Comparison of ENCODE assay signal across 23 cellular contexts in the genomic region with DNA sequence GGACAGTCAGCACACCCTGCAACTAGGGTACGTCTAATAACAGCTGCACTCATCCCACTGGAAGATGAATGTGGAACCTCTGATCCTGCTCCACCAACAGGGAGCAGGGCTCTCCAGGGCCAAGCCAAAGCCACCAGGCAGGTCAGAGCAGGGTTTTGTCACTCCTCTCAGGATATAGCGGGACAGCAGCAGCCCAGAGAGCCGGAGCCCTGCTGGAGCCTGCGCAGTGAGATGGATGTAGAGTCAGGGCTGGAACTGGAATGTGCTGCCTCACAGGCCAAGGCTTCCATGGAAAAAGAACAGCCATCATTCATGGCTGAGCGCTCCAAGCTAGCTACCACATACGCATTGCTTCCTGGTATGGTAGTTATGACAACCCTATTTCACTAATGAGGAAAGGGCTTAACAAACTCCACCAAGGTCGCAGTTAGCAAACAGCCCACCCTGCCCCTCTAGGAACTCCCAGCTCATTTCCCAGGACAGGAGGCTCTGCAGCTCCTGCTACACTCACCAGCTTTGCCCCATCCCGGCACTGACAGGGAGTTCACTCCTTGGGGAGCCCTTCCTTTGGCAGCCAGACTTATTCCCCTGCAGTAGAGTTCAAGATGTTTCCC.
A peak's percentile ranks its signal among the peaks of the same experiment; 100 is the strongest.
DNase-seq lines count a peak whose midpoint lies in the region; ATAC-seq and TF ChIP-seq lines count a peak whose summit lies in the region.
"Had no signal": no experiment of that assay in that cellular context is flagged by ENCODE, and none has a peak within 500 bp of the region (broad histone marks: within the 10 kb centered on the region; RNA-seq: fewer than 3 reads in every experiment).

No MANE protein-coding gene starts in this region.

- ATAC-seq in IMR-90 (ENCODE audit: low read depth), result peak; percentile 31; the same call in 1 of the 2 replicates
- ATAC-seq in lower lobe of right lung, result no peak
- no peak for ATAC-seq in GM21381 (IDR thresholded peaks at IDR 0.05; ENCODE audit: unreplicated experiment)
- ATAC-seq in GM21423 (IDR thresholded peaks at IDR 0.05; ENCODE audit: unreplicated experiment), result no peak
- ATAC-seq: activated CD8-positive, alpha-beta T cell treated with anti-CD3 and anti-CD28 coated beads, Interleukin-2, amount 10 ng/mL, durations not matched to agents 7 days and 5 days; naive thymus-derived CD4-positive, alpha-beta T cell had no signal

- in situ Hi-C loops in IMR-90 (cut with MboI; ENCODE audit: low sequenced_read_pairs), result no loop called here

- H2AK9ac ChIP-seq in IMR-90 (replicated peaks; ENCODE audit: low read depth, low read length, poor library complexity), result no peak overlapping the region

- peak overlapping the region; percentile 52 for H3K4ac ChIP-seq in IMR-90 (ENCODE audit: low read depth, low read length)

- H3K4me1 ChIP-seq in IMR-90 (ENCODE audit: control insufficient read depth, insufficient read depth, low read length) (peaks cover 24% of the 10 kb centered on the region), lower lobe of right lung (peaks cover 8% of the 10 kb centered on the region)

- dilution Hi-C loops in IMR-90 (cut with HindIII; ENCODE audit: low sequenced_read_pairs, unreplicated experiment), result no loop called here

- peak overlapping the region; percentile 33 for H2BK120ac ChIP-seq in IMR-90 (ENCODE audit: low read depth, low read length)

- H3K9me1 ChIP-seq in IMR-90 (ENCODE audit: insufficient read depth, low read length), result peaks cover 17% of the 10 kb centered on the region

- H3K14ac ChIP-seq in IMR-90 (replicated peaks; ENCODE audit: low read depth, low read length), result 0 out of 2 replicates have a peak overlapping the region, but pooled peaks have one; percentile 16

- no peak for TF ChIP-seq RAD21 in IMR-90 (IDR thresholded peaks at IDR 0.05; ENCODE audit: low read length)

- H4K20me1 ChIP-seq in IMR-90 (ENCODE audit: insufficient read depth, low read length), result no peaks in the 10 kb centered on the region; the same call in 1 of the 2 replicates

- 68% methylated on average over 5 of the region's 8 CpGs; no CpG with 5 or more reads in 1 of the 2 experiments for WGBS in IMR-90 (ENCODE audit: extremely low coverage in 2 of 2, insufficient read length in 1 of 2), 2 experiments

- H3K23ac ChIP-seq in IMR-90 (ENCODE audit: low read depth, low read length), result no peak overlapping the region

- H3K27me3 ChIP-seq in IMR-90 (ENCODE audit: control insufficient read depth, insufficient read depth, low read length) (no peaks in the 10 kb centered on the region), lower lobe of right lung (ENCODE audit: low read depth) (no peaks in the 10 kb centered on the region), H7 (ENCODE audit: control insufficient read depth, insufficient read depth, low read length) (no peaks in the 10 kb centered on the region; the same call in 1 of the 2 replicates)
- H3K27me3 ChIP-seq: ascending aorta, esophagus squamous epithelium had no signal

- H2BK5ac ChIP-seq in IMR-90 (ENCODE audit: low read depth, low read length, poor library complexity, severe bottlenecking), result no peak overlapping the region

- no peaks in the 10 kb centered on the region for H3K79me1 ChIP-seq in IMR-90 (ENCODE audit: low read depth in 1 of 2, low read length in 2 of 2)

- H3K4me3 ChIP-seq in IMR-90 (ENCODE audit: insufficient read depth, low read depth, low read length) (no peak overlapping the region), lower lobe of right lung (no peak overlapping the region), H7 (ENCODE audit: insufficient read depth, low read depth, low read length) (no peak overlapping the region)
- H3K4me3 ChIP-seq: ascending aorta, esophagus squamous epithelium, lung, prostate gland, smooth muscle cell had no signal

- no peak overlapping the region; the same call in 1 of the 2 replicates for H2BK20ac ChIP-seq in IMR-90 (ENCODE audit: low read depth, low read length)

- no peak for TF ChIP-seq CTCF in IMR-90 (conservative IDR thresholded peaks at IDR 0.05; ENCODE audit: low read depth, low read length)
- no peak for TF ChIP-seq CTCF in lower lobe of right lung (IDR thresholded peaks at IDR 0.05)

- H3K9me3 ChIP-seq in IMR-90 (ENCODE audit: control insufficient read depth, insufficient read depth, low read length), result no peaks in the 10 kb centered on the region
- H3K9me3 ChIP-seq in lower lobe of right lung, result no peaks in the 10 kb centered on the region
- H3K9me3 ChIP-seq: ascending aorta, esophagus squamous epithelium, prostate gland had no signal

- CTCF ChIA-PET in IMR-90 (lab: Yijun Ruan, JAX), result no interaction called here

- POLR2A ChIA-PET in IMR-90 (lab: Charles Lee; ENCODE audit: unreplicated experiment), result no interaction called here

- no peak overlapping the region for H3K4me2 ChIP-seq in IMR-90 (ENCODE audit: low read depth, low read length)
- H3K4me2 ChIP-seq: smooth muscle cell had no signal

- H3K9ac ChIP-seq in IMR-90 (ENCODE audit: low read depth, low read length), result no peak overlapping the region

- TF ChIP-seq POLR2A in IMR-90 (IDR thresholded peaks at IDR 0.05; ENCODE audit: low read depth, low read length), result no peak

- H2BK15ac ChIP-seq in IMR-90 (ENCODE audit: low read depth, low read length), result no peak overlapping the region

- H4K91ac ChIP-seq in IMR-90 (ENCODE audit: insufficient read depth, low read depth, low read length), result peak overlapping the region; percentile 43

- DNase-seq in IMR-90, result no peak
- DNase-seq in astrocyte of the hippocampus (ENCODE audit: low read depth, low spot score), result peak; percentile 72
- DNase-seq in lower lobe of right lung, result no peak
- peak; percentile 81 for DNase-seq in posterior vena cava (ENCODE audit: low spot score)
- no peak for DNase-seq in H7
- DNase-seq in HuH-7 (ENCODE audit: low spot score), result no peak
- DNase-seq: activated CD8-positive, alpha-beta T cell treated with anti-CD3 and anti-CD28 coated beads, Interleukin-2, amount 10 ng/mL, durations not matched to agents 7 days and 5 days; activated naive CD4-positive, alpha-beta T cell treated with Interleukin-2 at 50 U/mL for 16 hours; activated T-cell treated with anti-CD3 and anti-CD28 coated beads, Interleukin-2, amount 50 U/mL, for 1 hour; CD4-positive, alpha-beta T cell; DMS53; esophagus squamous epithelium; naive thymus-derived CD4-positive, alpha-beta T cell; NCI-H1436; NCI-H510A treated with DMSO at 0.1 percent for 48 hours; stimulated activated CD4-positive, alpha-beta T cell treated with anti-CD3 and anti-CD28 coated beads, Interleukin-4, amount 100 ng/mL, for 24 hours had no signal

- no peak overlapping the region for H3K18ac ChIP-seq in IMR-90 (ENCODE audit: low read depth, low read length)

- intact Hi-C loops in IMR-90 (cut with micrococcal nuclease), result no loop called here
- intact Hi-C loops in lower lobe of right lung (cut with DNase I), result no loop called here
- intact Hi-C loops in posterior vena cava (cut with DNase I), result no loop called here

- H3K27ac ChIP-seq in IMR-90 (ENCODE audit: insufficient read depth, low read length) (no peak overlapping the region), lower lobe of right lung (peak overlapping the region; percentile 31)
- H3K27ac ChIP-seq: ascending aorta, prostate gland, RWPE1 had no signal

- H3K36me3 ChIP-seq in IMR-90 (ENCODE audit: control insufficient read depth, insufficient read depth, low read length) (no peaks in the 10 kb centered on the region), lower lobe of right lung (no peaks in the 10 kb centered on the region), H7 (replicated peaks; ENCODE audit: control insufficient read depth, insufficient read depth, low read length) (no peaks in the 10 kb centered on the region)
- H3K36me3 ChIP-seq: ascending aorta, esophagus squamous epithelium, prostate gland had no signal

- H2AK5ac ChIP-seq in IMR-90 (ENCODE audit: low read depth, low read length), result peak overlapping the region; percentile 29; the same call in 1 of the 2 replicates

- H3K56ac ChIP-seq in IMR-90 (ENCODE audit: extremely low read depth, insufficient read depth, low read length), result no peak overlapping the region

- no peak overlapping the region for H4K5ac ChIP-seq in IMR-90 (ENCODE audit: low read depth, low read length)

- peak overlapping the region; percentile 18 for H2AFZ ChIP-seq in IMR-90 (replicated peaks; ENCODE audit: low read length, poor library complexity)

- no TSS peak for BruUV-seq in IMR-90 (replicated peaks; lab: Mats Ljungman, UMichigan)

- 0 out of 4 replicates have a peak overlapping the region, but pooled peaks of 1 of the 2 experiments have one; percentile 7 for H4K8ac ChIP-seq in IMR-90 (ENCODE audit: low read depth in 2 of 2, low read length in 2 of 2)

TF ChIP-seq in IMR-90, 13 proteins besides CTCF, POLR2A, EP300 and RAD21:
- TF ChIP-seq, protein P1, sequence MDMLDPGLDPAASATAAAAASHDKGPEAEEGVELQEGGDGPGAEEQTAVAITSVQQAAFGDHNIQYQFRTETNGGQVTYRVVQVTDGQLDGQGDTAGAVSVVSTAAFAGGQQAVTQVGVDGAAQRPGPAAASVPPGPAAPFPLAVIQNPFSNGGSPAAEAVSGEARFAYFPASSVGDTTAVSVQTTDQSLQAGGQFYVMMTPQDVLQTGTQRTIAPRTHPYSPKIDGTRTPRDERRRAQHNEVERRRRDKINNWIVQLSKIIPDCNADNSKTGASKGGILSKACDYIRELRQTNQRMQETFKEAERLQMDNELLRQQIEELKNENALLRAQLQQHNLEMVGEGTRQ (IDR thresholded peaks at IDR 0.05; ENCODE audit: low read depth, low read length), result no peak
- no peak for TF ChIP-seq BHLHE40 (IDR thresholded peaks at IDR 0.05; ENCODE audit: low read depth, low read length)
- no peak for TF ChIP-seq RCOR1 (IDR thresholded peaks at IDR 0.05; ENCODE audit: insufficient replicate concordance, low read length)
- TF ChIP-seq, protein P2, sequence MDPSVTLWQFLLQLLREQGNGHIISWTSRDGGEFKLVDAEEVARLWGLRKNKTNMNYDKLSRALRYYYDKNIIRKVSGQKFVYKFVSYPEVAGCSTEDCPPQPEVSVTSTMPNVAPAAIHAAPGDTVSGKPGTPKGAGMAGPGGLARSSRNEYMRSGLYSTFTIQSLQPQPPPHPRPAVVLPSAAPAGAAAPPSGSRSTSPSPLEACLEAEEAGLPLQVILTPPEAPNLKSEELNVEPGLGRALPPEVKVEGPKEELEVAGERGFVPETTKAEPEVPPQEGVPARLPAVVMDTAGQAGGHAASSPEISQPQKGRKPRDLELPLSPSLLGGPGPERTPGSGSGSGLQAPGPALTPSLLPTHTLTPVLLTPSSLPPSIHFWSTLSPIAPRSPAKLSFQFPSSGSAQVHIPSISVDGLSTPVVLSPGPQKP (IDR thresholded peaks at IDR 0.05; ENCODE audit: borderline replicate concordance, low read depth, low read length), result no peak
- no peak for TF ChIP-seq MAFK (IDR thresholded peaks at IDR 0.05; ENCODE audit: low read depth, low read length)

Comparison
In these comparisons a context has a peak if more than half of its experiments do, and no peak if none do; other contexts are left out.
1. DNase-seq: peak in astrocyte of the hippocampus (single experiment) and posterior vena cava (single experiment); none in IMR-90 (single experiment), lower lobe of right lung (single experiment), H7 (single experiment) and HuH-7 (single experiment).